ENCODE assay signal across 8 cellular contexts in the genomic region with DNA sequence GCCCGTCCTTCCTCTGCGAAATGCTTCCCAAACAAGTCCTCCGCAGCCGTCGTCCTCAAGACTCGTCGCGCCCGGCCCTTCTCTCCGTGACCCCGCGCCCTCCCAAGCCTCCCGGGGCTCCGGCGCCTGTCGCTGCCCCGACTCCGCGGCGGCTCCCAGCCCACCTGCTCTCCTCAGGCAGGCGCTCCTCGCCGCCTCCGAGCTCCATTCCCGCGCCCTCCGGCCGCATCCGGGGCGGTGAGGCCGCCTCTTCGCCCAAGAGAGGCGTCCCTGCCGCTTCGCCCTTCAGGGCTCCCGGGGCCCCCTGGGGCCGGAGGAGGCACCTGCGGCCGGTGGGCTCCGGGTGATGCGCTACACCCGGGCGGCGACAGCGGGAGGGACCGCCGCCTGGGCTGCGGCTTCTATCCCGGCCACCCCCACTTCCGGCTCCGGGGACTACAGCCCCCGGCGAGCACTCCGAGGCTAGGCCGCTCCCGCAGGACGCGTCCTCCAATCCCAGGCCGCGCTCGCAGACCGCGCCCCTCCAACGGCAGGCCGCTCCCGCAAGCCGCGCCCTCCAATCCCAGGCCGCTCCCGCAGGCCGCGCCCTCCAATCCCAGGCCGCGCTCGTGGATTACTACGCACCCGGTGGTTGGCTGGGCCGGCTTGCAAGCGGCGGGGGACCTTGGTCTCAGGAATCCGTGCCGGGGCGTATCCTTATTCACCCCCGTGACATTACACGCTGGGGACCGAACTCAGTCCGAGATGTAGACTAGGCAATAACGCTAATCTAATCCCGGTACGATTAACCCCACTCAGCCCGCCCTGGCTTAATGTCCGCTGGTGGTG. TPM values are rescaled to one million over a fixed set of nuclear protein-coding genes. Genes with fewer than 3 reads are reported as not detected.
DNase-seq lines count a peak whose midpoint lies in the region; TF ChIP-seq lines count a peak whose summit lies in the region.

A gene (minus strand): TSS at position 414 of the 828 bp plus-strand sequence. CDS start 185 bp downstream, at position 229.

- H3F3A ChIP-seq in MM.1S (ENCODE audit: insufficient read depth, low read length) = peaks cover 35% of the 10 kb centered on the region

- peaks cover 34% of the 10 kb centered on the region for H3K4me1 Mint-ChIP-seq in nephron progenitor cell
- H3K4me1 Mint-ChIP-seq in stimulated activated naive CD8-positive, alpha-beta T cell treated with anti-CD3 and anti-CD28 coated beads, Interleukin-15, Interleukin-2, amounts not matched to agents 100 ng/mL and 50 ng/mL, for 24 hours (ENCODE audit: low read depth) = peaks cover 44% of the 10 kb centered on the region

- H3K9me2 ChIP-seq in MM.1S (replicated peaks; ENCODE audit: insufficient read depth, low read length) = no peaks in the 10 kb centered on the region

- peaks cover 4% of the 10 kb centered on the region for H3K9me3 Mint-ChIP-seq in nephron progenitor cell
- H3K9me3 Mint-ChIP-seq in stimulated activated naive CD8-positive, alpha-beta T cell treated with anti-CD3 and anti-CD28 coated beads, Interleukin-15, Interleukin-2, amounts not matched to agents 100 ng/mL and 50 ng/mL, for 24 hours = no peaks in the 10 kb centered on the region

- peak within 1 kb of the TSS; percentile 100 for H3K9ac ChIP-seq in MM.1S (ENCODE audit: low read length)

- H3K4me3 ChIP-seq in HAP-1 = peak within 1 kb of the TSS; percentile 79
- peak within 1 kb of the TSS; percentile 94 for H3K4me3 ChIP-seq in MM.1S (ENCODE audit: low read length)

- peaks cover 10% of the 10 kb centered on the region for H3K27me3 Mint-ChIP-seq in nephron progenitor cell (ENCODE audit: low read depth, poor library complexity)
- H3K27me3 Mint-ChIP-seq in stimulated activated naive CD8-positive, alpha-beta T cell treated with anti-CD3 and anti-CD28 coated beads, Interleukin-15, Interleukin-2, amounts not matched to agents 100 ng/mL and 50 ng/mL, for 24 hours = no peaks in the 10 kb centered on the region

- peaks cover 4% of the 10 kb centered on the region for H3K36me3 Mint-ChIP-seq in nephron progenitor cell (ENCODE audit: low read depth)
- peaks cover 10% of the 10 kb centered on the region for H3K36me3 Mint-ChIP-seq in stimulated activated naive CD8-positive, alpha-beta T cell treated with anti-CD3 and anti-CD28 coated beads, Interleukin-15, Interleukin-2, amounts not matched to agents 100 ng/mL and 50 ng/mL, for 24 hours (ENCODE audit: low read depth)

- DNase-seq in G401 (ENCODE audit: low spot score) = peak; percentile 96
- DNase-seq in HAP-1 (ENCODE audit: low spot score in 2 of 2) = peak; percentile 95 to 97
- peak; percentile 99 for DNase-seq in MM.1S
- peak; percentile 47 for DNase-seq in SHP77 treated with DMSO at 0.1 percent for 48 hours (lab: John Stamatoyannopoulos, UW)
- DNase-seq in activated effector memory CD4-positive, alpha-beta T cell treated with anti-CD3 and anti-CD28 coated beads, Interleukin-2, amount 50 U/mL, for 16 hours = peak; percentile 98
- peak; percentile 88 for DNase-seq in fibroblast of the conjunctiva (ENCODE audit: low read depth)
- peak; percentile 94 for DNase-seq in nephron progenitor cell

- H3K36me3 ChIP-seq in HAP-1 (replicated peaks) = no peaks in the 10 kb centered on the region
- peaks cover 3% of the 10 kb centered on the region; the same call in 1 of the 2 replicates for H3K36me3 ChIP-seq in MM.1S (replicated peaks; ENCODE audit: insufficient read depth, low read length)

- peak within 1 kb of the TSS; percentile 95 for H3K27ac ChIP-seq in MM.1S (ENCODE audit: low read length)

- TF ChIP-seq CTCF in MM.1S (IDR thresholded peaks at IDR 0.05; ENCODE audit: low read length) (no peak), nephron progenitor cell (IDR thresholded peaks at IDR 0.05) (no peak)

- H3K79me2 ChIP-seq in MM.1S (ENCODE audit: low read length) = peaks cover 41% of the 10 kb centered on the region

- in situ Hi-C loops in G401 (cut with HindIII; ENCODE audit: low sequenced_read_pairs) = no loop called here
- in situ Hi-C loops in HAP-1 (cut with MboI; ENCODE audit: low sequenced_read_pairs) = no loop called here

- H3K9me3 ChIP-seq in HAP-1 (no peaks in the 10 kb centered on the region; the same call in 1 of the 2 replicates), MM.1S (replicated peaks; ENCODE audit: insufficient read depth, low read length) (no peaks in the 10 kb centered on the region)

- peak within 1 kb of the TSS; percentile 92 for H3K4me2 ChIP-seq in MM.1S (ENCODE audit: low read depth, low read length)

- H3K27me3 ChIP-seq in HAP-1 (ENCODE audit: low read depth) (no peaks in the 10 kb centered on the region), MM.1S (replicated peaks; ENCODE audit: insufficient read depth, low read length) (no peaks in the 10 kb centered on the region)

- H4K20me1 ChIP-seq in MM.1S (ENCODE audit: insufficient read depth, low read length) = peaks cover 3% of the 10 kb centered on the region; the same call in 1 of the 2 replicates

- H2AFZ ChIP-seq in MM.1S (ENCODE audit: low read length) = peak within 1 kb of the TSS; percentile 92

- H3K27ac Mint-ChIP-seq in nephron progenitor cell = peak within 1 kb of the TSS; percentile 88
- peak within 1 kb of the TSS; percentile 92 for H3K27ac Mint-ChIP-seq in stimulated activated naive CD8-positive, alpha-beta T cell treated with anti-CD3 and anti-CD28 coated beads, Interleukin-15, Interleukin-2, amounts not matched to agents 100 ng/mL and 50 ng/mL, for 24 hours

- peak within 1 kb of the TSS; percentile 91 for H3K4me3 Mint-ChIP-seq in nephron progenitor cell
- H3K4me3 Mint-ChIP-seq in stimulated activated naive CD8-positive, alpha-beta T cell treated with anti-CD3 and anti-CD28 coated beads, Interleukin-15, Interleukin-2, amounts not matched to agents 100 ng/mL and 50 ng/mL, for 24 hours = peak within 1 kb of the TSS; percentile 89

- H3K4me1 ChIP-seq in HAP-1 (peaks cover 14% of the 10 kb centered on the region), MM.1S (ENCODE audit: low read length) (peaks cover 40% of the 10 kb centered on the region)

RNA-seq across cellular contexts. Expression of the gene that starts here (rescaled TPM):
- total RNA-seq in G401 (2014; rRNA removed; shearing (Covaris generic)) = 3.8 and 9.4 TPM in 2 replicates

Comparison
In these comparisons a context has a peak if more than half of its experiments do, and no peak if none do; other contexts are left out.
1. Peak in every context shown above with its lines: DNase-seq, H3K4me3 ChIP-seq and H3K27ac ChIP-seq.
2. DNase-seq: peak in every context shown above with its lines; median percentile 99 in MM.1S; 98 in activated effector memory CD4-positive, alpha-beta T cell treated with anti-CD3 and anti-CD28 coated beads, Interleukin-2, amount 50 U/mL, for 16 hours; 96 in G401; 96 in HAP-1; 94 in nephron progenitor cell; 88 in fibroblast of the conjunctiva; 47 in SHP77 treated with DMSO at 0.1 percent for 48 hours.